In genomic region chr2:119265693-119266066, GRCh38 we compare ENCODE assay signal across 13 cellular contexts. TPM values are rescaled to one million over a fixed set of nuclear protein-coding genes. Genes with fewer than 3 reads are reported as not detected.
"Had no signal": no experiment of that assay in that cellular context is flagged by ENCODE, and none has a peak within 500 bp of the region (broad histone marks: within the 10 kb centered on the region; RNA-seq: fewer than 3 reads in every experiment).

No MANE protein-coding gene starts in this region.

- H3K4me1 ChIP-seq: suprapubic skin, thyroid gland had no signal

- H3K9me3 ChIP-seq: gastrocnemius medialis, left lung, neutrophil, suprapubic skin, thyroid gland had no signal

- H3K27ac ChIP-seq: dorsolateral prefrontal cortex, epithelial cell of prostate, hepatocyte, left lung, neutrophil, parathyroid adenoma, suprapubic skin, thyroid gland had no signal

- H3K36me3 ChIP-seq: neutrophil, thyroid gland had no signal

- DNase-seq: effector CD4-positive, alpha-beta T cell; left cardiac atrium; left lung had no signal

- H3K79me2 ChIP-seq: hepatocyte, parathyroid adenoma had no signal

- H3K9ac ChIP-seq: parathyroid adenoma had no signal

- H3K4me3 ChIP-seq: dorsolateral prefrontal cortex, gastrocnemius medialis, hepatocyte, left lung, smooth muscle cell, suprapubic skin, thyroid gland had no signal

- H2AFZ ChIP-seq: hepatocyte, parathyroid adenoma had no signal

- H3K4me2 ChIP-seq: hepatocyte, smooth muscle cell had no signal

- H3K27me3 ChIP-seq: dorsolateral prefrontal cortex, gastrocnemius medialis, hepatocyte, left lung, neutrophil, suprapubic skin, thyroid gland had no signal

RNA-seq across cellular contexts. Expression of gene STEAP3, which starts 42.0 kb away (rescaled TPM):
- total RNA-seq: naive thymus-derived CD8-positive, alpha-beta T cell had no signal
